16 cellular contexts compared by ENCODE assay signal in the genomic region with DNA sequence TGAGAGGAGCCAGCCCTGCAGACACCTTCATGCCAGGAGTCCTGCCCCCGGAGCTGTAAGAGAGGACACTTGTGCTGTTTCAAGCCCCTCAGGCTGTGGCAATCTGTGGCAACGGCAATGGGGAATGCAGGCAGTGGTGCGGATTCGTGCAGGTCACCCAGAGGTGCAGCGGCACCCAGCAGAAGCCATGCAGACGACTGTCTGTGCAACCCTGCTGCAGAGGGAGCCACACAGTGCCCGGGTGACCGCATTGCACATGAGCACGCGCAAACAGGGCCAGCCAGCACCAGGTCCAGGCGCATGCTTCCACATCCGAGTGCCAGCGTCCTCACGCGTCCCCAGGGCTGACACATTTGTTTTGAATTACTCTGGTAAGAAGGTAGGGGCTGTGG.
"Had no signal": no experiment of that assay in that cellular context is flagged by ENCODE, and none has a peak within 500 bp of the region (broad histone marks: within the 10 kb centered on the region; RNA-seq: fewer than 3 reads in every experiment).

No MANE protein-coding gene starts in this region.

- H3K36me3 Mint-ChIP-seq: activated CD8-positive, alpha-beta memory T cell treated with anti-CD3 and anti-CD28 coated beads, Interleukin-2, amount 10 ng/mL, durations not matched to agents 7 days and 5 days; activated naive CD4-positive, alpha-beta T cell treated with anti-CD3 and anti-CD28 coated beads, Interleukin-2, amount 50 U/mL, for 72 hours; stimulated activated memory B cell treated with anti-CD40 and anti-IgM and Interleukin-4, amounts not matched to agents 10 μg/mL and 1 μg/mL and 100 μg/mL, for 72 hours had no signal

- H3K27me3 ChIP-seq: neural progenitor cell, uterus had no signal

- H2AFZ ChIP-seq: neural progenitor cell had no signal

- H3K4me2 ChIP-seq: neural progenitor cell had no signal

- H3K4me1 Mint-ChIP-seq: activated CD8-positive, alpha-beta memory T cell treated with anti-CD3 and anti-CD28 coated beads, Interleukin-2, amount 10 ng/mL, durations not matched to agents 7 days and 5 days; neural progenitor cell; stimulated activated memory B cell treated with anti-CD40 and anti-IgM and Interleukin-4, amounts not matched to agents 10 μg/mL and 1 μg/mL and 100 μg/mL, for 72 hours had no signal

- H3K4me3 Mint-ChIP-seq: activated CD8-positive, alpha-beta memory T cell treated with anti-CD3 and anti-CD28 coated beads, Interleukin-2, amount 10 ng/mL, durations not matched to agents 7 days and 5 days; activated T-cell treated with anti-CD3 and anti-CD28 coated beads, Interleukin-2, amount 50 U/mL, for 24 hours; neural progenitor cell; stimulated activated memory B cell treated with anti-CD40 and anti-IgM and Interleukin-4, amounts not matched to agents 10 μg/mL and 1 μg/mL and 100 μg/mL, for 72 hours; T-helper 2 cell treated with Interferon-gamma antibody and Interleukin-4, amounts not matched to agents 5 μg/mL and 100 μg/mL, for 36 hours had no signal

- H3K9me3 ChIP-seq: uterus had no signal

- H3K4me3 ChIP-seq: dorsolateral prefrontal cortex, neural progenitor cell, spleen, tibial artery, uterus had no signal

- ATAC-seq: activated CD8-positive, alpha-beta memory T cell treated with anti-CD3 and anti-CD28 coated beads, Interleukin-2, amount 10 ng/mL, durations not matched to agents 7 days and 5 days; activated naive CD4-positive, alpha-beta T cell treated with anti-CD3 and anti-CD28 coated beads, Interleukin-2, amount 50 U/mL, for 72 hours; right cardiac atrium; stimulated activated memory B cell treated with anti-CD40 and anti-IgM and Interleukin-4, amounts not matched to agents 10 μg/mL and 1 μg/mL and 100 μg/mL, for 72 hours had no signal

- H3K27ac Mint-ChIP-seq: activated CD8-positive, alpha-beta memory T cell treated with anti-CD3 and anti-CD28 coated beads, Interleukin-2, amount 10 ng/mL, durations not matched to agents 7 days and 5 days; activated naive CD4-positive, alpha-beta T cell treated with anti-CD3 and anti-CD28 coated beads, Interleukin-2, amount 50 U/mL, for 72 hours; activated T-cell treated with anti-CD3 and anti-CD28 coated beads, Interleukin-2, amount 50 U/mL, for 24 hours; stimulated activated memory B cell treated with anti-CD40 and anti-IgM and Interleukin-4, amounts not matched to agents 10 μg/mL and 1 μg/mL and 100 μg/mL, for 72 hours; T-helper 2 cell treated with Interferon-gamma antibody and Interleukin-4, amounts not matched to agents 5 μg/mL and 100 μg/mL, for 36 hours had no signal

- H3K4me1 ChIP-seq: neural progenitor cell, uterus had no signal

- H3K36me3 ChIP-seq: neural progenitor cell, spleen, tibial artery, uterus had no signal

- H3K9ac ChIP-seq: neural progenitor cell had no signal

- H3K27ac ChIP-seq: dorsolateral prefrontal cortex, neural progenitor cell, tibial artery, uterus had no signal

- H3K9me3 Mint-ChIP-seq: activated naive CD4-positive, alpha-beta T cell treated with anti-CD3 and anti-CD28 coated beads, Interleukin-2, amount 50 U/mL, for 72 hours; activated T-cell treated with anti-CD3 and anti-CD28 coated beads, Interleukin-2, amount 50 U/mL, for 24 hours; stimulated activated memory B cell treated with anti-CD40 and anti-IgM and Interleukin-4, amounts not matched to agents 10 μg/mL and 1 μg/mL and 100 μg/mL, for 72 hours; T-helper 2 cell treated with Interferon-gamma antibody and Interleukin-4, amounts not matched to agents 5 μg/mL and 100 μg/mL, for 36 hours had no signal

- DNase-seq: activated CD4-positive, alpha-beta T cell treated with anti-CD3 and anti-CD28 coated beads, Interleukin-2, amount 50 U/mL, for 4 hours; activated CD4-positive, CD25-positive, alpha-beta regulatory T cell treated with anti-CD3 and anti-CD28 coated beads, Interleukin-2, amount 50 U/mL, for 72 hours; activated CD8-positive, alpha-beta memory T cell treated with anti-CD3 and anti-CD28 coated beads, Interleukin-2, amount 10 ng/mL, durations not matched to agents 7 days and 5 days; activated effector memory CD4-positive, alpha-beta T cell treated with Interleukin-2 at 50 U/mL for 16 hours; activated T-cell treated with anti-CD3 and anti-CD28 coated beads, Interleukin-2, amount 50 U/mL, for 24 hours; mesendoderm; spleen; stimulated activated CD4-positive, alpha-beta T cell treated with anti-CD3 and anti-CD28 coated beads, Interleukin-1b, Interleukin-23, amount 100 ng/mL, for 48 hours; uterus had no signal
